22 cellular contexts compared by ENCODE assay signal in the genomic region with DNA sequence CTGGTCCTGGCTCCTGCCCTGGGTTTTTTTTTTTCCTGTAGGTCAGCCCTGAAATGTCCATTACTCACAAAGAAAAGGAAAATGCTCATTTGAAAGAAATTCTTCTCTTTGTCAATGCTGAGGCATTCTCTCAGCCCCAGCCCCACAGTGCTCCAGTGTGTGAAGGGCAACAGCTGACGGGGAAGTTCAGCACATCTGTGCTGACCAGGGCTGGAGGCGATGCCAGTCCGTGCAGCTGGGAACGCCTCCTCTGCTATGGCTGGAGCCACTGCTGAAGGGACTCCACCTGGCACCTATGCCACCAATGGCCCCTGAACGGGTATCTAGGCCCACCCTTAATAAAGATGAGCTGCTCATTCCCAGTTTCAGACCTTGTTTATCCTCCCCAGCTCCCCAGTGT.
DNase-seq lines count a peak whose midpoint lies in the region; ATAC-seq and TF ChIP-seq lines count a peak whose summit lies in the region.
"Had no signal": no experiment of that assay in that cellular context is flagged by ENCODE, and none has a peak within 500 bp of the region (broad histone marks: within the 10 kb centered on the region; RNA-seq: fewer than 3 reads in every experiment).

No MANE protein-coding gene starts in this region.

- TF ChIP-seq EP300 in gastroesophageal sphincter (IDR thresholded peaks at IDR 0.05), result no peak

- H3K9me3 ChIP-seq in PC-3 (ENCODE audit: low read length) (no peaks in the 10 kb centered on the region), right atrium auricular region (no peaks in the 10 kb centered on the region), gastrocnemius medialis (no peaks in the 10 kb centered on the region), gastroesophageal sphincter (no peaks in the 10 kb centered on the region)
- H3K9me3 ChIP-seq: BLaER1 had no signal

- H3K4me3 ChIP-seq in PC-3 (ENCODE audit: low read length) (no peak overlapping the region), right atrium auricular region (no peak overlapping the region), gastrocnemius medialis (no peak overlapping the region), gastroesophageal sphincter (no peak overlapping the region)
- H3K4me3 ChIP-seq: BLaER1, GM12878, GM23338 had no signal

- TF ChIP-seq CTCF in PC-3 (conservative IDR thresholded peaks at IDR 0.05; ENCODE audit: low read depth, low read length) (no peak), right atrium auricular region (IDR thresholded peaks at IDR 0.05) (no peak), gastrocnemius medialis (IDR thresholded peaks at IDR 0.05 in 4 of 5, conservative IDR thresholded peaks at IDR 0.05 in 1 of 5) (no peak), GM10266 (IDR thresholded peaks at IDR 0.05; ENCODE audit: control insufficient read depth, insufficient read depth, low read depth, missing control alignments) (no peak), gastroesophageal sphincter (IDR thresholded peaks at IDR 0.05) (no peak)

- H3K4me1 ChIP-seq in PC-3 (ENCODE audit: insufficient read depth, low read length) (no peaks in the 10 kb centered on the region), right atrium auricular region (peaks cover 0 to 18% of the 10 kb centered on the region in 2 donors), gastrocnemius medialis (peaks cover 0 to 19% of the 10 kb centered on the region in 2 donors), gastroesophageal sphincter (peaks cover 0 to 17% (median 0%) of the 10 kb centered on the region in 3 donors)

- CTCF ChIA-PET in PC-3 (lab: Charles Lee), result no interaction called here

- H3K9ac ChIP-seq in PC-3 (ENCODE audit: low read length), result no peak overlapping the region
- H3K9ac ChIP-seq: BLaER1 had no signal

- H3F3A ChIP-seq in PC-3 (ENCODE audit: low read length, unreplicated experiment), result no peaks in the 10 kb centered on the region

- POLR2A ChIA-PET in PC-3 (lab: Charles Lee; ENCODE audit: unreplicated experiment), result no interaction called here

- H3K27me3 ChIP-seq in PC-3 (ENCODE audit: low read length) (peaks cover 29% of the 10 kb centered on the region), right atrium auricular region (no peaks in the 10 kb centered on the region), gastrocnemius medialis (no peaks in the 10 kb centered on the region), gastroesophageal sphincter (no peaks in the 10 kb centered on the region)

- ATAC-seq in PC-3 (peak; percentile 42; the same call in 1 of the 2 replicates), Right ventricle myocardium superior (ENCODE audit: poor library complexity) (peak; percentile 19), gastrocnemius medialis (no peak), gastroesophageal sphincter (no peak)
- ATAC-seq: GM12878, GM23338 had no signal

- in situ Hi-C loops in gastrocnemius medialis (cut with MboI; ENCODE audit: low sequenced_read_pairs in 4 of 4), result loop anchor here in 1 of 4 donors (10.0 kb wide), 1 partner anchor 66 kb away; no protein-coding TSS in a partner anchor
- in situ Hi-C loops in KBM-7 (cut with MboI; ENCODE audit: low pct_unique_long_range_greater_than_20kb, low sequenced_read_pairs), result no loop called here

- H3K36me3 ChIP-seq in PC-3 (ENCODE audit: low read depth, low read length) (no peaks in the 10 kb centered on the region), right atrium auricular region (peaks cover 15% of the 10 kb centered on the region), gastrocnemius medialis (no peaks in the 10 kb centered on the region), gastroesophageal sphincter (no peaks in the 10 kb centered on the region)
- H3K36me3 ChIP-seq: BLaER1 had no signal

- H3K4me2 ChIP-seq in PC-3 (ENCODE audit: low read length), result no peak overlapping the region
- H3K4me2 ChIP-seq: BLaER1, GM23338 had no signal

- DNase-seq in PC-3, result no peak
- no peak for DNase-seq in Right ventricle myocardium superior
- no peak for DNase-seq in right atrium auricular region (ENCODE audit: low spot score)
- no peak for DNase-seq in gastrocnemius medialis
- DNase-seq in GM10266 (ENCODE audit: extremely low spot score), result no peak
- no peak for DNase-seq in KBM-7
- DNase-seq: CD4-positive, CD25-positive, alpha-beta regulatory T cell; HCEC 1CT; Kasumi-1; NCI-H1092 treated with DMSO at 0.1 percent for 48 hours; NCI-H1436; NCI-H187; NCI-H2081 treated with DMSO at 0.1 percent for 48 hours; NCI-H2171; NCI-H226; NCI-H510A; NCI-H69 had no signal

- H3K9me2 ChIP-seq in PC-3 (replicated peaks; ENCODE audit: low read length), result no peaks in the 10 kb centered on the region

- intact Hi-C loops in PC-3 (cut with micrococcal nuclease) (no loop called here), Right ventricle myocardium superior (cut with DNase I) (no loop called here), gastrocnemius medialis (cut with DNase I; ENCODE audit: low total_unique reads) (no loop called here)

- no peaks in the 10 kb centered on the region for H3K79me2 ChIP-seq in PC-3 (ENCODE audit: low read length)

- H2AFZ ChIP-seq in PC-3 (ENCODE audit: low read length), result no peak overlapping the region
- H2AFZ ChIP-seq: GM23338 had no signal

- BruUV-seq in PC-3 (replicated peaks; lab: Mats Ljungman, UMichigan), result no TSS peak

- no peak overlapping the region for H3K27ac ChIP-seq in PC-3 (ENCODE audit: low read length)
- H3K27ac ChIP-seq in right atrium auricular region, result peak overlapping the region; percentile 33 to 39
- peak overlapping the region; percentile 53 to 100 (median 98) for H3K27ac ChIP-seq in gastrocnemius medialis
- H3K27ac ChIP-seq in gastroesophageal sphincter, result no peak overlapping the region
- H3K27ac ChIP-seq: BLaER1, HL-60 had no signal

- 0 to 67% methylated on average over 1 to 5 of the region's 5 CpGs for WGBS in gastroesophageal sphincter (ENCODE audit: low coverage in 1 of 2), 2 donors

- no peaks in the 10 kb centered on the region for H4K20me1 ChIP-seq in PC-3 (ENCODE audit: low read length)
- H4K20me1 ChIP-seq: BLaER1 had no signal

- TF ChIP-seq POLR2A in gastrocnemius medialis (IDR thresholded peaks at IDR 0.05) (no peak), gastroesophageal sphincter (IDR thresholded peaks at IDR 0.05) (no peak)

Comparison
In these comparisons a context has a peak if more than half of its experiments do, and no peak if none do; other contexts are left out.
1. ATAC-seq: peak in PC-3 (single experiment) and Right ventricle myocardium superior (single experiment); none in gastrocnemius medialis (0 of 2) and gastroesophageal sphincter (single experiment).
2. H3K27ac ChIP-seq: peak in right atrium auricular region (2 of 2) and gastrocnemius medialis (4 of 4); none in PC-3 (single experiment) and gastroesophageal sphincter (0 of 4).